ENCODE assay signal across 10 cellular contexts in the genomic region with DNA sequence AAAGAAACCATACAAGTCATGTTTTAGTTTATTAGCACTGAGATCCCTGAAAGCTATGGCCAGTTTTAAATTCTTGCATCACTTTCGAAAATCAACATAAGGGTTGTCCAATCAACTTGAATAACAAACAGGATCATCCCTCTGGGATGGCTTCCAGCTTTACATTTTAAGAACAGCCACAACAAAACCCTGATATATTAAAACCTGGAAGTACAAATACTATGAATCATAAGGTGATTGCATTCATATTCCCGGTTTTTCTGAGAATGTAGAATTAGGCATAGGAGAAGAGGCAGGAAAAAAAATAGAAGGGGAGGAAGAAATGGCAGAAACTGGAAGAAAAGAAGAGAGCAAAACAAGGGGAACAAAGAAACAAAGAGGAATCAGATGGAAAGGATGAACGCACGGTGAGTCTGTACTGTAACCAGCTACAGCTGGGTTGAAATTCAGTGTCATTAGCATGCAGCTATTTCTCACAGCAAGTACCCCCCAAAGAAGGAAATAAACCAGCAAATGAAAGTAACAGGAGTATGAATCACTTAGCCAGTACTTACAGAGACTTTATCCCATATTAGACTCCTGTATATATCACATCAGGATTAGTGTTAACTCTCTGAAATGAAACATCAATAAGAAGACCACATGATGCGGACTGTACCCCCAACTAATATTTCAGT.
DNase-seq lines count a peak whose midpoint lies in the region; ATAC-seq and TF ChIP-seq lines count a peak whose summit lies in the region.
"Had no signal": no experiment of that assay in that cellular context is flagged by ENCODE, and none has a peak within 500 bp of the region (broad histone marks: within the 10 kb centered on the region; RNA-seq: fewer than 3 reads in every experiment).

No MANE protein-coding gene starts in this region.

- peaks cover 30% of the 10 kb centered on the region for H3K4me1 Mint-ChIP-seq in nephron

- peak; percentile 53 for DNase-seq in Daoy (ENCODE audit: low read depth)
- DNase-seq in HS-5 (ENCODE audit: low read depth), result peak; percentile 64
- peak; percentile 55 for DNase-seq in astrocyte of the cerebellum (ENCODE audit: low read depth)
- no peak for DNase-seq in amygdala (lab: John Stamatoyannopoulos, UW)
- no peak for DNase-seq in stimulated activated naive CD4-positive, alpha-beta T cell (lab: John Stamatoyannopoulos, UW)
- DNase-seq in DMS153 treated with DMSO at 0.1 percent for 48 hours (lab: John Stamatoyannopoulos, UW; ENCODE audit: unreplicated experiment), result no peak
- DNase-seq: NCI-H1436 had no signal

- no peaks in the 10 kb centered on the region for H3K9me3 Mint-ChIP-seq in nephron
- H3K9me3 Mint-ChIP-seq: central memory CD8-positive, alpha-beta T cell had no signal

- in situ Hi-C loops in astrocyte of the cerebellum (cut with HindIII; ENCODE audit: low sequenced_read_pairs), result no loop called here

- no peak overlapping the region for H3K4me3 ChIP-seq in astrocyte of the cerebellum (ENCODE audit: low read depth, low read length)

- TF ChIP-seq CTCF in astrocyte of the cerebellum (IDR thresholded peaks at IDR 0.05; ENCODE audit: low read depth, low read length, missing control alignments), result no peak
- no peak for TF ChIP-seq CTCF in nephron (IDR thresholded peaks at IDR 0.05; ENCODE audit: unreplicated experiment in 3 of 3)

- H3K27me3 Mint-ChIP-seq in nephron (ENCODE audit: low read depth), result no peaks in the 10 kb centered on the region
- H3K27me3 Mint-ChIP-seq: central memory CD8-positive, alpha-beta T cell had no signal

- peak overlapping the region in 2 of 3 experiments; percentile 3 to 9 for H3K4me3 Mint-ChIP-seq in nephron
- H3K4me3 Mint-ChIP-seq: central memory CD8-positive, alpha-beta T cell had no signal

- no peak for ATAC-seq in HG03097 (IDR thresholded peaks at IDR 0.05; ENCODE audit: low FRiP score, unreplicated experiment)

- peak overlapping the region; percentile 22 to 56 (median 26) for H3K27ac Mint-ChIP-seq in nephron

- H3K36me3 Mint-ChIP-seq in nephron (ENCODE audit: low read depth), result no peaks in the 10 kb centered on the region

Comparison
In these comparisons a context has a peak if more than half of its experiments do, and no peak if none do; other contexts are left out.
1. DNase-seq: peak in Daoy (single experiment), HS-5 (single experiment) and astrocyte of the cerebellum (single experiment); none in amygdala (0 of 56), stimulated activated naive CD4-positive, alpha-beta T cell (0 of 6) and DMS153 treated with DMSO at 0.1 percent for 48 hours (single experiment).